1 cellular context compared by ENCODE assay signal in genomic region chr10:129568562-129569344, GRCh38.
TF ChIP-seq lines count a peak whose summit lies in the region.

No MANE protein-coding gene starts in this region.

TF ChIP-seq in WTC11, 78 proteins besides CTCF, POLR2A, EP300 and RAD21:
- TF ChIP-seq, protein P1, sequence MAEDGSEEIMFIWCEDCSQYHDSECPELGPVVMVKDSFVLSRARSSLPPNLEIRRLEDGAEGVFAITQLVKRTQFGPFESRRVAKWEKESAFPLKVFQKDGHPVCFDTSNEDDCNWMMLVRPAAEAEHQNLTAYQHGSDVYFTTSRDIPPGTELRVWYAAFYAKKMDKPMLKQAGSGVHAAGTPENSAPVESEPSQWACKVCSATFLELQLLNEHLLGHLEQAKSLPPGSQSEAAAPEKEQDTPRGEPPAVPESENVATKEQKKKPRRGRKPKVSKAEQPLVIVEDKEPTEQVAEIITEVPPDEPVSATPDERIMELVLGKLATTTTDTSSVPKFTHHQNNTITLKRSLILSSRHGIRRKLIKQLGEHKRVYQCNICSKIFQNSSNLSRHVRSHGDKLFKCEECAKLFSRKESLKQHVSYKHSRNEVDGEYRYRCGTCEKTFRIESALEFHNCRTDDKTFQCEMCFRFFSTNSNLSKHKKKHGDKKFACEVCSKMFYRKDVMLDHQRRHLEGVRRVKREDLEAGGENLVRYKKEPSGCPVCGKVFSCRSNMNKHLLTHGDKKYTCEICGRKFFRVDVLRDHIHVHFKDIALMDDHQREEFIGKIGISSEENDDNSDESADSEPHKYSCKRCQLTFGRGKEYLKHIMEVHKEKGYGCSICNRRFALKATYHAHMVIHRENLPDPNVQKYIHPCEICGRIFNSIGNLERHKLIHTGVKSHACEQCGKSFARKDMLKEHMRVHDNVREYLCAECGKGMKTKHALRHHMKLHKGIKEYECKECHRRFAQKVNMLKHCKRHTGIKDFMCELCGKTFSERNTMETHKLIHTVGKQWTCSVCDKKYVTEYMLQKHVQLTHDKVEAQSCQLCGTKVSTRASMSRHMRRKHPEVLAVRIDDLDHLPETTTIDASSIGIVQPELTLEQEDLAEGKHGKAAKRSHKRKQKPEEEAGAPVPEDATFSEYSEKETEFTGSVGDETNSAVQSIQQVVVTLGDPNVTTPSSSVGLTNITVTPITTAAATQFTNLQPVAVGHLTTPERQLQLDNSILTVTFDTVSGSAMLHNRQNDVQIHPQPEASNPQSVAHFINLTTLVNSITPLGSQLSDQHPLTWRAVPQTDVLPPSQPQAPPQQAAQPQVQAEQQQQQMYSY (CRISPR knock-in tag; IDR thresholded peaks at IDR 0.05) = no peak
- TF ChIP-seq GRHL2 (CRISPR knock-in tag; IDR thresholded peaks at IDR 0.05; ENCODE audit: insufficient replicate concordance, severe bottlenecking) = no peak
- no peak for TF ChIP-seq RELA (CRISPR knock-in tag; IDR thresholded peaks at IDR 0.05; ENCODE audit: borderline replicate concordance)
- TF ChIP-seq ZNF232 (CRISPR knock-in tag; IDR thresholded peaks at IDR 0.05) = no peak
- no peak for TF ChIP-seq ZNF416 (CRISPR knock-in tag; IDR thresholded peaks at IDR 0.05)
- TF ChIP-seq ZNF423 (CRISPR knock-in tag; IDR thresholded peaks at IDR 0.05) = no peak
- no peak for TF ChIP-seq SP1 (CRISPR knock-in tag; conservative IDR thresholded peaks at IDR 0.05)
- TF ChIP-seq TEAD4 (CRISPR knock-in tag; IDR thresholded peaks at IDR 0.05) = no peak
- TF ChIP-seq FOXJ3 (CRISPR knock-in tag; IDR thresholded peaks at IDR 0.05; ENCODE audit: borderline replicate concordance) = no peak
- TF ChIP-seq ZNF263 (CRISPR knock-in tag; IDR thresholded peaks at IDR 0.05; ENCODE audit: low read depth) = no peak
- no peak for TF ChIP-seq TCF7 (CRISPR knock-in tag; IDR thresholded peaks at IDR 0.05; ENCODE audit: low read depth)
- TF ChIP-seq ATF1 (CRISPR knock-in tag; IDR thresholded peaks at IDR 0.05) = no peak
- TF ChIP-seq MLX (CRISPR knock-in tag; IDR thresholded peaks at IDR 0.05) = no peak
- no peak for TF ChIP-seq ARID4B (CRISPR knock-in tag; IDR thresholded peaks at IDR 0.05; ENCODE audit: borderline replicate concordance)
- TF ChIP-seq ZNF317 (CRISPR knock-in tag; IDR thresholded peaks at IDR 0.05; ENCODE audit: borderline replicate concordance, low read depth) = no peak
- TF ChIP-seq NFATC4 (CRISPR knock-in tag; IDR thresholded peaks at IDR 0.05) = no peak
- no peak for TF ChIP-seq PRRX2 (CRISPR knock-in tag; IDR thresholded peaks at IDR 0.05)
